In genomic region chr5:32760091-32760509, GRCh38 we compare ENCODE assay signal across 12 cellular contexts. TPM values are rescaled to one million over a fixed set of nuclear protein-coding genes. Genes with fewer than 3 reads are reported as not detected.
DNase-seq lines count a peak whose midpoint lies in the region; ATAC-seq and TF ChIP-seq lines count a peak whose summit lies in the region.
"Had no signal": no experiment of that assay in that cellular context is flagged by ENCODE, and none has a peak within 500 bp of the region (broad histone marks: within the 10 kb centered on the region; RNA-seq: fewer than 3 reads in every experiment).

No MANE protein-coding gene starts in this region.

- DNase-seq in A172 (ENCODE audit: low spot score) (peak; percentile 62), HS-5 (ENCODE audit: low read depth) (peak; percentile 77), amniotic stem cell (lab: John Stamatoyannopoulos, UW) (peak; percentile 93), hepatocyte (ENCODE audit: low spot score) (no peak), activated gamma-delta T cell treated with Interleukin-2 at 50 U/mL for 16 hours (no peak), HK-2 (ENCODE audit: unreplicated experiment) (no peak)
- no peak for DNase-seq in effector CD8-positive, alpha-beta T cell (lab: John Stamatoyannopoulos, UW)
- DNase-seq: NCI-H510A treated with DMSO at 0.1 percent for 48 hours, transverse colon had no signal

- H3K36me3 ChIP-seq in hepatocyte (replicated peaks; ENCODE audit: insufficient read depth, low read depth): no peaks in the 10 kb centered on the region
- H3K36me3 ChIP-seq: BLaER1, transverse colon had no signal

- H2AFZ ChIP-seq in hepatocyte: no peak overlapping the region

- H3K4me1 ChIP-seq in hepatocyte (ENCODE audit: insufficient read depth): no peaks in the 10 kb centered on the region
- H3K4me1 ChIP-seq: BLaER1, transverse colon had no signal

- H4K20me1 ChIP-seq in hepatocyte (ENCODE audit: insufficient read depth, poor library complexity, severe bottlenecking): no peaks in the 10 kb centered on the region
- H4K20me1 ChIP-seq: BLaER1 had no signal

- peak overlapping the region; percentile 2 for H3K4me3 ChIP-seq in hepatocyte
- H3K4me3 ChIP-seq: BLaER1, transverse colon had no signal

- H3K27ac ChIP-seq in hepatocyte: no peak overlapping the region
- H3K27ac ChIP-seq: BLaER1, transverse colon had no signal

- no peak for TF ChIP-seq CTCF in hepatocyte (IDR thresholded peaks at IDR 0.05; ENCODE audit: poor library complexity)

- no peaks in the 10 kb centered on the region for H3K27me3 ChIP-seq in hepatocyte
- H3K27me3 ChIP-seq: BLaER1, transverse colon had no signal

- no peaks in the 10 kb centered on the region for H3K9me2 ChIP-seq in hepatocyte (replicated peaks; ENCODE audit: insufficient read depth)

- ATAC-seq in GM21723 (IDR thresholded peaks at IDR 0.05; ENCODE audit: unreplicated experiment): no peak
- ATAC-seq: activated T-helper 17 cell treated with anti-CD3 and anti-CD28 coated beads, Interleukin-2, amount 50 U/mL, for 72 hours had no signal

- H3K4me2 ChIP-seq in hepatocyte: no peak overlapping the region
- H3K4me2 ChIP-seq: BLaER1 had no signal

- H3K79me2 ChIP-seq in hepatocyte: no peaks in the 10 kb centered on the region

- H3K9me3 ChIP-seq in hepatocyte (ENCODE audit: low read depth): no peaks in the 10 kb centered on the region
- H3K9me3 ChIP-seq: transverse colon had no signal

- 83% methylated on average over 4 of the region's 4 CpGs for WGBS in hepatocyte (ENCODE audit: low lambda C conversion rate, missing lambda C conversion rate)

RNA-seq across cellular contexts. Expression of gene NPR3, which starts 49.0 kb away (rescaled TPM):
- 0.07 and 0.28 TPM in 2 replicates for total RNA-seq in A172 (2014; rRNA removed; shearing (Covaris generic))
- 18.9 and 20.0 TPM in 2 replicates for total RNA-seq in hepatocyte
- polyA plus RNA-seq in hepatocyte: 3.6 and 6.9 TPM in 2 replicates

Comparison
In these comparisons a context has a peak if more than half of its experiments do, and no peak if none do; other contexts are left out.
1. DNase-seq: peak in A172 (single experiment), HS-5 (single experiment) and amniotic stem cell (single experiment); none in hepatocyte (single experiment), activated gamma-delta T cell treated with Interleukin-2 at 50 U/mL for 16 hours (single experiment), effector CD8-positive, alpha-beta T cell (single experiment) and HK-2 (single experiment).
2. RNA of gene NPR3, which starts 49.0 kb away (total RNA-seq): 18.9 to 20.0 TPM in hepatocyte; 0.07 to 0.28 TPM in A172; every median in the first group is over 10 times any median in the second.